ENCODE assay signal across 8 cellular contexts in the genomic region with DNA sequence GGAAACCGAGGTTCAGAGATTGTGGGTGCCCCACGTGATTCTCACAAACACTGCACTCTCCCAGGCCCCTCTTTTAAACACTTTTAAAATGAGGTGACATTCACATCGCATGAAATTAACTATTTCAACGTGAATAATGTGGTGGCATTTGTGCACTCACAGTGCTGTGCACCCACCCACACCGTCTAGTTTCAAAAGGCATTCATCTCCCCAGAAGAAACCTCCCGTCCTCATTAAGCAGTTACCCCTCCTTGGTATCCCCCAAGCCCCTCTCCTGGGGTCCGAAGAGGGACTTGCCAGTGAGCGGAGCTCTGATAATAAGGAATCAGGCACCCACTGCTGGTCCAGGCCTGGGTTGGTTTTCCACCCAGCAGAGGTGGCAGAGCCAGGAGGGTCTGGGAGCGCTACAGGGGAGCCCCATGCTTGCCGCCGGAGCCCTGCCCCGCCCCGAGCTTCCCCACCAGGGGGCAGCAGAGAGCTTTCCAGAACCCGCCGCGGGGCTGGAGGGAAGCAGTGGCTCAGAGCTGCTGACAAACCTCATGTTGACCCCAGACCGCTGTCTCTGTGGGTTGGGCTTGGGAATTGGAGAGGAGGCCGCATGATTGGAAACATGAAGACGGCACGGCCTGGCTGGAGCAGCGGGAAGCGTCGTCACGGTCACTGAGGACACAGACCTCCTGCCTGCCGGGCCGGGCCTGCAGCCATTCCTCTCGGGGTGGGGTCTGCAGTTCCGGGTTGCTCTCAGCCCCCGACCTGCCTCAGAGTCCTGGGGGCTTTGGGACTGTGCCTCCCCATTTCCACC. TPM values are rescaled to one million over a fixed set of nuclear protein-coding genes. Genes with fewer than 3 reads are reported as not detected.
DNase-seq lines count a peak whose midpoint lies in the region; ATAC-seq and TF ChIP-seq lines count a peak whose summit lies in the region.

No MANE protein-coding gene starts in this region.

- H3K36me3 ChIP-seq in BE2C, result peaks cover 7% of the 10 kb centered on the region; the same call in 1 of the 2 replicates
- H3K36me3 ChIP-seq in neuronal stem cell (replicated peaks in 1 of 2; ENCODE audit: control insufficient read depth in 2 of 2, insufficient read depth in 2 of 2, low read length in 2 of 2), result no peaks in the 10 kb centered on the region

- H2BK5ac ChIP-seq in neuronal stem cell (ENCODE audit: low read length), result peak overlapping the region; percentile 12

- H3K4ac ChIP-seq in neuronal stem cell (ENCODE audit: low read length), result no peak overlapping the region

- peaks cover 2% of the 10 kb centered on the region for H3K79me1 ChIP-seq in neuronal stem cell (ENCODE audit: low read depth, low read length)

- no peaks in the 10 kb centered on the region for H3K27me3 ChIP-seq in BE2C
- H3K27me3 ChIP-seq in neuronal stem cell (ENCODE audit: control insufficient read depth in 3 of 3, insufficient read depth in 3 of 3, low read depth in 1 of 3, low read length in 3 of 3), result no peaks in the 10 kb centered on the region

- H3K18ac ChIP-seq in neuronal stem cell (ENCODE audit: low read length), result peak overlapping the region; percentile 85

- no peak overlapping the region for H2BK15ac ChIP-seq in neuronal stem cell (ENCODE audit: low read length)

- no peak overlapping the region for H4K91ac ChIP-seq in neuronal stem cell (ENCODE audit: low read depth, low read length, poor library complexity)

- peak; percentile 91 for TF ChIP-seq CTCF in BE2C (IDR thresholded peaks at IDR 0.05; ENCODE audit: low read depth, low read length)
- TF ChIP-seq CTCF in fibroblast of pulmonary artery (IDR thresholded peaks at IDR 0.05; ENCODE audit: low read length, missing control alignments), result peak; percentile 88

- H2AK5ac ChIP-seq in neuronal stem cell (ENCODE audit: low read depth, low read length), result peak overlapping the region; percentile 95

- no peak overlapping the region for H3K4me2 ChIP-seq in neuronal stem cell (ENCODE audit: insufficient read depth, low read length, poor library complexity, severe bottlenecking)

- no peak overlapping the region for H2BK120ac ChIP-seq in neuronal stem cell (ENCODE audit: low read depth, low read length)

- H3K9ac ChIP-seq in neuronal stem cell (ENCODE audit: low read depth, low read length, poor library complexity), result no peak overlapping the region

- peak; percentile 57 for ATAC-seq in GM19025 (IDR thresholded peaks at IDR 0.05; ENCODE audit: low read depth, unreplicated experiment)
- peak; percentile 89 for ATAC-seq in stimulated activated naive CD8-positive, alpha-beta T cell treated with anti-CD3 and anti-CD28 coated beads, Interleukin-15, Interleukin-2, amounts not matched to agents 100 U/mL and 50 U/mL, for 24 hours

- H3K4me1 ChIP-seq in BE2C, result peaks cover 19% of the 10 kb centered on the region
- H3K4me1 ChIP-seq in neuronal stem cell (ENCODE audit: control insufficient read depth in 2 of 2, insufficient read depth in 1 of 2, low read depth in 1 of 2, low read length in 2 of 2), result peaks cover 6 to 10% of the 10 kb centered on the region in 2 donors

- H2BK12ac ChIP-seq in neuronal stem cell (ENCODE audit: low read length), result peak overlapping the region; percentile 16

- WGBS in neuronal stem cell (ENCODE audit: extremely low coverage in 2 of 2, insufficient read length in 2 of 2, insufficient replicate concordance in 1 of 2), 2 donors, result no CpG with 5 or more reads among the region's 29 CpGs

- no peak overlapping the region for H4K8ac ChIP-seq in neuronal stem cell (ENCODE audit: low read depth, low read length)

- no peak overlapping the region for H3K27ac ChIP-seq in neuronal stem cell (replicated peaks; ENCODE audit: low read length)

- peak overlapping the region; percentile 83 for H2AFZ ChIP-seq in neuronal stem cell (ENCODE audit: low read length)

- H3K14ac ChIP-seq in neuronal stem cell (ENCODE audit: low read length), result no peak overlapping the region

- H3K9me3 ChIP-seq in BE2C (no peaks in the 10 kb centered on the region), neuronal stem cell (replicated peaks in 1 of 2; ENCODE audit: control insufficient read depth in 2 of 2, insufficient read depth in 1 of 2, low read depth in 1 of 2, low read length in 2 of 2) (peaks cover 0 to 5% of the 10 kb centered on the region in 2 donors)

- peak overlapping the region; percentile 47 for H3K23ac ChIP-seq in neuronal stem cell (ENCODE audit: low read depth, low read length, poor library complexity)

- DNase-seq in BE2C (peak; percentile 94), HS-27A (ENCODE audit: low read depth) (peak; percentile 5), OCI-M1 (lab: John Stamatoyannopoulos, UW) (peak; percentile 86), activated T-helper 1 cell treated with Interleukin-2 at 50 U/mL for 16 hours (ENCODE audit: low read depth) (peak; percentile 61), fibroblast of pulmonary artery (ENCODE audit: low read depth) (peak; percentile 90), neuronal stem cell (ENCODE audit: low spot score) (peak; percentile 88)
- peak; percentile 92 for DNase-seq in stimulated activated naive CD8-positive, alpha-beta T cell treated with anti-CD3 and anti-CD28 coated beads, Interleukin-15, Interleukin-2, amounts not matched to agents 100 U/mL and 50 U/mL, for 24 hours

- H3K4me3 ChIP-seq in BE2C (ENCODE audit: low read depth, low read length), result no peak overlapping the region
- H3K4me3 ChIP-seq in fibroblast of pulmonary artery (replicated peaks; ENCODE audit: low read depth, low read length), result no peak overlapping the region
- H3K4me3 ChIP-seq in neuronal stem cell (ENCODE audit: low read length in 2 of 2), result no peak overlapping the region

RNA-seq across cellular contexts. Expression of gene HTRA3, which starts 27.5 kb away (rescaled TPM):
- polyA plus RNA-seq in BE2C (2012; ENCODE audit: insufficient read depth, insufficient read length, low read depth), result not detected
- 2.9 TPM for polyA plus RNA-seq in neuronal stem cell (2013, experiment 1 of 2)
- polyA plus RNA-seq in neuronal stem cell (2013, experiment 2 of 2), result 2.8 TPM

RNA-seq across cellular contexts. Expression of gene SH3TC1, which starts 43.0 kb away (rescaled TPM):
- 43.1 TPM for polyA plus RNA-seq in BE2C (2012; ENCODE audit: insufficient read depth, insufficient read length, low read depth)
- polyA plus RNA-seq in neuronal stem cell (2013, experiment 1 of 2), result 0.13 TPM
- 0.08 TPM for polyA plus RNA-seq in neuronal stem cell (2013, experiment 2 of 2)

Comparison
In these comparisons a context has a peak if more than half of its experiments do, and no peak if none do; other contexts are left out.
1. DNase-seq: peak in every context shown above with its lines; median percentile 94 in BE2C; 92 in stimulated activated naive CD8-positive, alpha-beta T cell treated with anti-CD3 and anti-CD28 coated beads, Interleukin-15, Interleukin-2, amounts not matched to agents 100 U/mL and 50 U/mL, for 24 hours; 90 in fibroblast of pulmonary artery; 88 in neuronal stem cell; 86 in OCI-M1; 61 in activated T-helper 1 cell treated with Interleukin-2 at 50 U/mL for 16 hours; 5 in HS-27A.